Comparison of ENCODE assay signal across 20 cellular contexts in the genomic region with DNA sequence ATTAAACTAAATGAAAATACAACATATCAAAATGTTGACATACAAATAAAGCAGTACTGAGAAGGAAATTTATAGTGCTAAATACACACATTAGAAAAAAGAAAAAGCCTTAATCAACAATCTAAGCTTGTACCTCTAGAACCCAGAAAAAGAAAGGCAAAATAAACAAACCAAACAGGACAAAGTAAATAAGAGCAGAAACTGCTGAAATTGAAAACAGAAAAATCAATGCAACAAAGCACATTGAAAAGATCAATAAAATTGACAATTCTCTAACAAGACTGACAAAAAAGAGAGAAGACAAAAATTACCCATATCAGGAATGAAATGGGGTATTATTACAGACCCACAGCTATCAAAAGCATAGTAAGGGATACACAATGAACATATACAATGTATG. TPM values are rescaled to one million over a fixed set of nuclear protein-coding genes. Genes with fewer than 3 reads are reported as not detected.
DNase-seq lines count a peak whose midpoint lies in the region; ATAC-seq lines count a peak whose summit lies in the region.
"Had no signal": no experiment of that assay in that cellular context is flagged by ENCODE, and none has a peak within 500 bp of the region (broad histone marks: within the 10 kb centered on the region; RNA-seq: fewer than 3 reads in every experiment).

No MANE protein-coding gene starts in this region.

- no peak overlapping the region for H3K9ac ChIP-seq in Karpas-422 (ENCODE audit: low read length)

- no peaks in the 10 kb centered on the region for H3K9me3 Mint-ChIP-seq in activated naive CD4-positive, alpha-beta T cell treated with anti-CD3 and anti-CD28 coated beads for 36 hours
- no peaks in the 10 kb centered on the region for H3K9me3 Mint-ChIP-seq in dendritic cell treated with granulocyte-macrophage colony-stimulating factor and Interleukin-4, amounts not matched to agents 40 ng/mL and 50 ng/mL, for 4 days
- H3K9me3 Mint-ChIP-seq in stimulated activated naive CD8-positive, alpha-beta T cell treated with anti-CD3 and anti-CD28 coated beads, Interleukin-15, amount 100 ng/mL, for 72 hours = no peaks in the 10 kb centered on the region

- intact Hi-C loops in activated naive CD4-positive, alpha-beta T cell treated with anti-CD3 and anti-CD28 coated beads for 36 hours (cut with micrococcal nuclease) = loop anchor here (2.0 kb wide), 1 partner anchor 20 kb away; no protein-coding TSS in a partner anchor
- intact Hi-C loops in dendritic cell treated with granulocyte-macrophage colony-stimulating factor and Interleukin-4, amounts not matched to agents 40 ng/mL and 50 ng/mL, for 4 days (cut with micrococcal nuclease) = no loop called here

- H3K27ac Mint-ChIP-seq in activated naive CD4-positive, alpha-beta T cell treated with anti-CD3 and anti-CD28 coated beads for 36 hours = peak overlapping the region; percentile 10
- peak overlapping the region; percentile 17 for H3K27ac Mint-ChIP-seq in dendritic cell treated with granulocyte-macrophage colony-stimulating factor and Interleukin-4, amounts not matched to agents 40 ng/mL and 50 ng/mL, for 4 days
- H3K27ac Mint-ChIP-seq in stimulated activated naive CD8-positive, alpha-beta T cell treated with anti-CD3 and anti-CD28 coated beads, Interleukin-15, amount 100 ng/mL, for 72 hours = peak overlapping the region; percentile 7 to 96

- no peak overlapping the region for H3K4me3 ChIP-seq in Karpas-422 (ENCODE audit: low read length)
- H3K4me3 ChIP-seq: esophagus muscularis mucosa, gastrocnemius medialis, K562, SJSA1 had no signal

- H3K27me3 Mint-ChIP-seq in activated naive CD4-positive, alpha-beta T cell treated with anti-CD3 and anti-CD28 coated beads for 36 hours (ENCODE audit: low read depth) = no peaks in the 10 kb centered on the region
- H3K27me3 Mint-ChIP-seq in dendritic cell treated with granulocyte-macrophage colony-stimulating factor and Interleukin-4, amounts not matched to agents 40 ng/mL and 50 ng/mL, for 4 days = no peaks in the 10 kb centered on the region
- H3K27me3 Mint-ChIP-seq in stimulated activated naive CD8-positive, alpha-beta T cell treated with anti-CD3 and anti-CD28 coated beads, Interleukin-15, amount 100 ng/mL, for 72 hours = no peaks in the 10 kb centered on the region

- ATAC-seq in stimulated activated naive CD8-positive, alpha-beta T cell treated with anti-CD3 and anti-CD28 coated beads, Interleukin-15, amount 100 ng/mL, for 72 hours = no peak
- ATAC-seq: gastrocnemius medialis, K562, right cardiac atrium had no signal

- H3K36me3 Mint-ChIP-seq in activated naive CD4-positive, alpha-beta T cell treated with anti-CD3 and anti-CD28 coated beads for 36 hours (ENCODE audit: low read depth) = peaks cover 41% of the 10 kb centered on the region
- H3K36me3 Mint-ChIP-seq in dendritic cell treated with granulocyte-macrophage colony-stimulating factor and Interleukin-4, amounts not matched to agents 40 ng/mL and 50 ng/mL, for 4 days (ENCODE audit: low read depth) = peaks cover 57% of the 10 kb centered on the region

- CTCF ChIA-PET in activated naive CD4-positive, alpha-beta T cell treated with anti-CD3 and anti-CD28 coated beads for 36 hours (lab: Charles Lee) = no interaction called here

- H3K4me3 Mint-ChIP-seq in activated naive CD4-positive, alpha-beta T cell treated with anti-CD3 and anti-CD28 coated beads for 36 hours = no peak overlapping the region
- H3K4me3 Mint-ChIP-seq in dendritic cell treated with granulocyte-macrophage colony-stimulating factor and Interleukin-4, amounts not matched to agents 40 ng/mL and 50 ng/mL, for 4 days = no peak overlapping the region
- no peak overlapping the region for H3K4me3 Mint-ChIP-seq in stimulated activated naive CD8-positive, alpha-beta T cell treated with anti-CD3 and anti-CD28 coated beads, Interleukin-15, amount 100 ng/mL, for 72 hours

- H3K27me3 ChIP-seq in Karpas-422 (ENCODE audit: low read length) = no peaks in the 10 kb centered on the region
- H3K27me3 ChIP-seq: esophagus muscularis mucosa, gastrocnemius medialis, SJSA1 had no signal

- no peaks in the 10 kb centered on the region for H3K9me3 ChIP-seq in Karpas-422 (ENCODE audit: low read length)
- H3K9me3 ChIP-seq: esophagus muscularis mucosa, gastrocnemius medialis, SJSA1 had no signal

- H3K36me3 ChIP-seq in Karpas-422 (ENCODE audit: insufficient read depth, low read length) = peaks cover 81% of the 10 kb centered on the region
- H3K36me3 ChIP-seq: SJSA1 had no signal

- H3K4me1 ChIP-seq in Karpas-422 (ENCODE audit: low read length) = peaks cover 34% of the 10 kb centered on the region
- H3K4me1 ChIP-seq: esophagus muscularis mucosa, SJSA1 had no signal

- no peak overlapping the region for H2AFZ ChIP-seq in Karpas-422 (ENCODE audit: low read length)

- H3K4me2 ChIP-seq in Karpas-422 (ENCODE audit: low read depth, low read length, poor library complexity, severe bottlenecking) = peak overlapping the region; percentile 1

- H3K79me2 ChIP-seq in Karpas-422 (ENCODE audit: low read length) = peaks cover 94% of the 10 kb centered on the region

- H3K4me1 Mint-ChIP-seq in activated naive CD4-positive, alpha-beta T cell treated with anti-CD3 and anti-CD28 coated beads for 36 hours (ENCODE audit: low read depth) = peaks cover 39% of the 10 kb centered on the region
- H3K4me1 Mint-ChIP-seq in dendritic cell treated with granulocyte-macrophage colony-stimulating factor and Interleukin-4, amounts not matched to agents 40 ng/mL and 50 ng/mL, for 4 days (ENCODE audit: low read depth) = peaks cover 13% of the 10 kb centered on the region
- H3K4me1 Mint-ChIP-seq in stimulated activated naive CD8-positive, alpha-beta T cell treated with anti-CD3 and anti-CD28 coated beads, Interleukin-15, amount 100 ng/mL, for 72 hours = peaks cover 42% of the 10 kb centered on the region

- H3K9me2 ChIP-seq in Karpas-422 (replicated peaks; ENCODE audit: insufficient read depth, low read length) = no peaks in the 10 kb centered on the region

- no peak for DNase-seq in activated naive CD4-positive, alpha-beta T cell treated with anti-CD3 and anti-CD28 coated beads for 36 hours
- DNase-seq in activated naive CD4-positive, alpha-beta T cell (lab: John Stamatoyannopoulos, UW) = no peak
- DNase-seq in Karpas-422 (no peak), SIG-M5 (lab: John Stamatoyannopoulos, UW) (no peak), hepatic stellate cell (ENCODE audit: low spot score) (no peak), Kasumi-1 (lab: John Stamatoyannopoulos, UW) (no peak)
- no peak for DNase-seq in stimulated activated naive CD8-positive, alpha-beta T cell treated with anti-CD3 and anti-CD28 coated beads, Interleukin-15, amount 100 ng/mL, for 72 hours
- DNase-seq: activated CD8-positive, alpha-beta memory T cell treated with anti-CD3 and anti-CD28 coated beads, Interleukin-2, amount 50 U/mL, for 4 hours; activated naive CD4-positive, alpha-beta T cell treated with Interleukin-2 at 50 U/mL for 16 hours; DND-41; effector CD4-positive, alpha-beta T cell; gastrocnemius medialis; kidney; NCI-H187; NCI-H774; right cardiac atrium had no signal

- no peak overlapping the region for H3K27ac ChIP-seq in Karpas-422 (ENCODE audit: low read length)
- H3K27ac ChIP-seq: esophagus muscularis mucosa, gastrocnemius medialis, SJSA1 had no signal

- H4K20me1 ChIP-seq in Karpas-422 (ENCODE audit: insufficient read depth, low read depth, low read length) = peaks cover 34% of the 10 kb centered on the region

RNA-seq across cellular contexts. Expression of a gene that starts 21.0 kb away (rescaled TPM):
- total RNA-seq in activated naive CD4-positive, alpha-beta T cell treated with anti-CD3 and anti-CD28 coated beads for 36 hours = 10 to 100 TPM; 52.6 to 58.4 TPM
- 243 and 322 TPM in 2 replicates for total RNA-seq in Karpas-422 (2014; rRNA removed; shearing (Covaris generic); ENCODE audit: low replicate concordance)

RNA-seq across cellular contexts. Expression of a gene that starts 38.2 kb away (rescaled TPM):
- total RNA-seq in activated naive CD4-positive, alpha-beta T cell treated with anti-CD3 and anti-CD28 coated beads for 36 hours = 1 to 10 TPM; 1.9 to 2.8 TPM
- total RNA-seq in Karpas-422 (2014; rRNA removed; shearing (Covaris generic); ENCODE audit: low replicate concordance) = 1.2 and 3.9 TPM in 2 replicates
